19 cellular contexts compared by ENCODE assay signal in the genomic region with DNA sequence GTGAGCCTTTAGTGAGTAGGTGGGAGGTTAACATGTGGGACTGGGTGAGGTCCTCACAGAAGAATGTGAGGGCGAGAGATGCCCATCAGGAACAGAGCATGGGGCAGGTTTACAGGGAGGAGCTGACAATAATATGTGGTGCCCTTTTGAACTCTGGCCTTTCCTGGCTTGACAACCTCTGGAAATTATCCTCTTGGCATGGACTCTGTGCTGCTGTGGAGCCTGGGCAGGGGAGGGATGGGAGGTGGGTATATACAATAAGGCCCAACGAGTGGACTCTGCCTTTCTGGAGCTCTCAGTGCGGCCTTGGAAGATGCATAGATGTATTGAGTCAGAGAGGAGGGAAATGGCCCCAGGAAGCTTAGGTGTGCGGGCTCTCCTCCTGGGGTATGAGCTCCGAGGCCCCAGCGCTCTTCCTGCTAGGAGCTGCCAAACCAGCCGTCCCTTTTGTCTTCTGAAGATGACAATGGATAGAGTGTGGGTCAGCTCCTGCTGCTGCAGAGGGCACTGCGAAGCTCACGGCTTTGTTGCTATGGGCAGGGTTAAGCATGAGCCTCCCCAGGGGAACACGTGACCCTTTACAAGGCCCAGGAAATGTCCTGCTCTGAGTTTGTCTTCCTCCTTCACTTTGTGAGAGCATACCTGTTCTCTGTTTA. TPM values are rescaled to one million over a fixed set of nuclear protein-coding genes. Genes with fewer than 3 reads are reported as not detected.
DNase-seq lines count a peak whose midpoint lies in the region; ATAC-seq, FAIRE-seq and TF ChIP-seq lines count a peak whose summit lies in the region.
"Had no signal": no experiment of that assay in that cellular context is flagged by ENCODE, and none has a peak within 500 bp of the region (broad histone marks: within the 10 kb centered on the region; RNA-seq: fewer than 3 reads in every experiment).

No MANE protein-coding gene starts in this region.

- intact Hi-C loops in activated CD4-positive, alpha-beta memory T cell treated with anti-CD3 and anti-CD28 coated beads for 36 hours (cut with micrococcal nuclease), result no loop called here

- peaks cover 5 to 13% of the 10 kb centered on the region in 2 donors for H3K4me1 ChIP-seq in small intestine (ENCODE audit: control insufficient read depth in 2 of 2, insufficient read depth in 1 of 2, low read depth in 1 of 2, low read length in 1 of 2)

- no peaks in the 10 kb centered on the region for H3K9me3 Mint-ChIP-seq in activated CD4-positive, alpha-beta memory T cell treated with anti-CD3 and anti-CD28 coated beads for 36 hours
- H3K9me3 Mint-ChIP-seq: mesothelial cell of epicardium had no signal

- H3K27me3 Mint-ChIP-seq in activated CD4-positive, alpha-beta memory T cell treated with anti-CD3 and anti-CD28 coated beads for 36 hours, result no peaks in the 10 kb centered on the region

- WGBS in small intestine, 3 donors, result 52 to 71% (median 64%) methylated on average over 10 of the region's 10 CpGs

- H3K27me3 ChIP-seq in WERI-Rb-1 (ENCODE audit: insufficient read depth, low read depth, severe bottlenecking) (no peaks in the 10 kb centered on the region), small intestine (ENCODE audit: control insufficient read depth in 2 of 2, insufficient read depth in 2 of 2, low read length in 2 of 2) (no peaks in the 10 kb centered on the region)
- H3K27me3 ChIP-seq: ovary had no signal

- H3K27ac Mint-ChIP-seq in activated CD4-positive, alpha-beta memory T cell treated with anti-CD3 and anti-CD28 coated beads for 36 hours, result no peak overlapping the region
- H3K27ac Mint-ChIP-seq: mesothelial cell of epicardium had no signal

- peak; percentile 59 for ATAC-seq in left lobe of liver

- H3K9me3 ChIP-seq in WERI-Rb-1 (ENCODE audit: severe bottlenecking) (no peaks in the 10 kb centered on the region), small intestine (ENCODE audit: control insufficient read depth, low read depth) (no peaks in the 10 kb centered on the region)
- H3K9me3 ChIP-seq: ovary had no signal

- H3K4me1 Mint-ChIP-seq in activated CD4-positive, alpha-beta memory T cell treated with anti-CD3 and anti-CD28 coated beads for 36 hours (ENCODE audit: low read depth), result peaks cover 46% of the 10 kb centered on the region

- TF ChIP-seq CTCF in WERI-Rb-1 (IDR thresholded peaks at IDR 0.05; ENCODE audit: low read depth, low read length), result no peak

- DNase-seq in NCI-H2196 (lab: John Stamatoyannopoulos, UW; ENCODE audit: unreplicated experiment) (peak; percentile 25), NCI-H2196 treated with DMSO at 0.1 percent for 48 hours (lab: John Stamatoyannopoulos, UW; ENCODE audit: unreplicated experiment) (no peak), WERI-Rb-1 (peak; percentile 31), left lobe of liver (ENCODE audit: low spot score) (peak; percentile 69), small intestine (peak; percentile 89), NCI-H1417 (lab: John Stamatoyannopoulos, UW) (no peak)
- no peak for DNase-seq in activated CD4-positive, alpha-beta memory T cell treated with anti-CD3 and anti-CD28 coated beads for 36 hours
- DNase-seq in stimulated activated naive CD4-positive, alpha-beta T cell treated with Interleukin-2 at 50 U/mL for 16 hours (lab: John Stamatoyannopoulos, UW), result no peak
- DNase-seq: 8988T; activated naive CD4-positive, alpha-beta T cell; effector CD8-positive, alpha-beta T cell; NCI-H524 treated with DMSO at 0.1 percent for 48 hours; ovary had no signal

- H3K27ac ChIP-seq in WERI-Rb-1 (no peak overlapping the region), small intestine (ENCODE audit: low read depth in 1 of 2, low read length in 1 of 2) (peak overlapping the region; percentile 33 to 92)
- H3K27ac ChIP-seq: HL-60, KMS-11, ovary, SK-N-MC had no signal

- no peak overlapping the region for H3K4me3 Mint-ChIP-seq in activated CD4-positive, alpha-beta memory T cell treated with anti-CD3 and anti-CD28 coated beads for 36 hours
- H3K4me3 Mint-ChIP-seq: brain, mesothelial cell of epicardium had no signal

- no peak overlapping the region for H3K4me3 ChIP-seq in WERI-Rb-1 (ENCODE audit: low read depth, low read length)
- H3K4me3 ChIP-seq in small intestine (ENCODE audit: low read depth in 1 of 2, low read length in 2 of 2), result no peak overlapping the region
- H3K4me3 ChIP-seq: ovary, SK-N-MC had no signal

- peaks cover 4% of the 10 kb centered on the region for H3K36me3 Mint-ChIP-seq in activated CD4-positive, alpha-beta memory T cell treated with anti-CD3 and anti-CD28 coated beads for 36 hours
- H3K36me3 Mint-ChIP-seq: brain, mesothelial cell of epicardium had no signal

- FAIRE-seq in small intestine (lab: Jason Lieb, UNC), result no peak

- CTCF ChIA-PET in activated CD4-positive, alpha-beta memory T cell treated with anti-CD3 and anti-CD28 coated beads for 36 hours (lab: Charles Lee), result interaction anchor here (0.5 to 4.8 kb wide), 5 partner anchors 9 to 539 kb away, joined by 3 to 37 read pairs (median 5); a partner anchor contains a TSS

- POLR2A ChIA-PET in activated CD4-positive, alpha-beta memory T cell treated with anti-CD3 and anti-CD28 coated beads for 36 hours (lab: Charles Lee), result interaction anchor here (2.0 kb wide), 1 partner anchor 9 kb away, joined by 14 read pairs; a partner anchor contains a TSS

- H3K36me3 ChIP-seq in WERI-Rb-1, result no peaks in the 10 kb centered on the region
- no peaks in the 10 kb centered on the region for H3K36me3 ChIP-seq in small intestine (ENCODE audit: control insufficient read depth in 2 of 2, insufficient read depth in 2 of 2, low read length in 2 of 2)
- H3K36me3 ChIP-seq: ovary had no signal

RNA-seq across cellular contexts. Expression of a gene that starts 8.7 kb away (rescaled TPM):
- total RNA-seq in left lobe of liver, result 60.3 TPM
- 10 to 100 TPM; 24.7 to 39.2 (median 31.8) TPM for polyA plus RNA-seq in small intestine
- 100 to 1,000 TPM; 156 to 170 TPM for total RNA-seq in activated CD4-positive, alpha-beta memory T cell treated with anti-CD3 and anti-CD28 coated beads for 36 hours
- total RNA-seq: G401 had no signal

RNA-seq across cellular contexts. Expression of a gene that starts 37.7 kb away (rescaled TPM):
- total RNA-seq in left lobe of liver, result 16.0 TPM
- polyA plus RNA-seq in small intestine, result 10 to 100 TPM; 21.3 to 69.8 (median 27.3) TPM
- total RNA-seq in activated CD4-positive, alpha-beta memory T cell treated with anti-CD3 and anti-CD28 coated beads for 36 hours, result 10 to 100 TPM in 1 of 2 experiments, 1 to 10 TPM in 1; 9.8 to 10.5 TPM
- total RNA-seq: G401, mesothelial cell of epicardium had no signal

Comparison
In these comparisons a context has a peak if more than half of its experiments do, and no peak if none do; other contexts are left out.
1. DNase-seq: peak in NCI-H2196 (single experiment), WERI-Rb-1 (single experiment), left lobe of liver (single experiment) and small intestine (single experiment); none in NCI-H2196 treated with DMSO at 0.1 percent for 48 hours (single experiment), NCI-H1417 (0 of 3), activated CD4-positive, alpha-beta memory T cell treated with anti-CD3 and anti-CD28 coated beads for 36 hours (single experiment) and stimulated activated naive CD4-positive, alpha-beta T cell treated with Interleukin-2 at 50 U/mL for 16 hours (single experiment).